ENCODE assay signal across 14 cellular contexts in the genomic region with DNA sequence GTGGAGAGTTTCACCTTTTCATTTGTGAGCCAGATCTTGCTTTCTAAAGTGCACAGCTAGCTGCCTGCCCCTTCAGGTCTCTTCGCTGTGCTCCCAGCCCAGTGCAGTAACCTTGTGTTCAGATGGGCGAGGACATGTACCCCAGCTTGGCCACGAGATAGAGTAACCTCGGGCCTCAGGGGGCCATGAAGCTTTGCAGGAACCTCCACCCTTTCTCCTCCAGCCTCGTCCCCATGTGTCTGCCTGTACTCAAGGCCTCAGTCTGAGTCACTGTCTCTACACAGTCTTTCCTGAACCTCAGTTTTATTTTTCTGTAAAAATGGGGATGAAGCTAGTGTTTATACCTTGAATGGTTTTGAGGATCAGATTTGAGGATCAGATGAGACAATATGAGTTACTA. TPM values are rescaled to one million over a fixed set of nuclear protein-coding genes. Genes with fewer than 3 reads are reported as not detected.
DNase-seq lines count a peak whose midpoint lies in the region; ATAC-seq and TF ChIP-seq lines count a peak whose summit lies in the region.
"Had no signal": no experiment of that assay in that cellular context is flagged by ENCODE, and none has a peak within 500 bp of the region (broad histone marks: within the 10 kb centered on the region; RNA-seq: fewer than 3 reads in every experiment).

No MANE protein-coding gene starts in this region.

- H3K27me3 ChIP-seq in H9 (ENCODE audit: insufficient read depth, low read length) (no peaks in the 10 kb centered on the region), breast epithelium (no peaks in the 10 kb centered on the region), layer of hippocampus (ENCODE audit: control insufficient read depth, insufficient read depth, low read length) (no peaks in the 10 kb centered on the region)

- H4K8ac ChIP-seq in H9 (replicated peaks; ENCODE audit: insufficient read length, low read depth, low read length) = no peak overlapping the region

- H3K18ac ChIP-seq in H9 (ENCODE audit: insufficient read length, low read depth, low read length) = no peak overlapping the region

- H3K23me2 ChIP-seq in H9 (ENCODE audit: insufficient read length, low read depth, low read length, poor library complexity, severe bottlenecking) = no peaks in the 10 kb centered on the region

- H3K14ac ChIP-seq in H9 (ENCODE audit: insufficient read depth, low read length) = no peak overlapping the region

- H2BK120ac ChIP-seq in H9 (ENCODE audit: low read depth, low read length, poor library complexity, severe bottlenecking) = no peak overlapping the region

- no peaks in the 10 kb centered on the region for H3K36me3 ChIP-seq in breast epithelium

- TF ChIP-seq CTCF in H9 (conservative IDR thresholded peaks at IDR 0.05) (no peak), breast epithelium (IDR thresholded peaks at IDR 0.05) (no peak)

- H3K56ac ChIP-seq in H9 (ENCODE audit: insufficient read length, low read depth, low read length) = no peak overlapping the region

- H3K4ac ChIP-seq in H9 (ENCODE audit: low read depth, low read length) = no peak overlapping the region

- no peak overlapping the region for H3K23ac ChIP-seq in H9 (ENCODE audit: insufficient read length, low read depth, low read length)

- H2BK12ac ChIP-seq in H9 (ENCODE audit: insufficient read length, low read depth, low read length) = no peak overlapping the region

- H2BK15ac ChIP-seq in H9 (ENCODE audit: low read depth, low read length) = no peak overlapping the region

- H3K4me3 Mint-ChIP-seq in H9 (no peak overlapping the region), immature natural killer cell (no peak overlapping the region)
- H3K4me3 Mint-ChIP-seq in stimulated activated naive B cell treated with anti-CD40 and anti-IgM and Interleukin-4, amounts not matched to agents 10 μg/mL and 1 μg/mL and 100 μg/mL, for 72 hours = no peak overlapping the region
- H3K4me3 Mint-ChIP-seq in activated T-cell treated with anti-CD3 and anti-CD28 coated beads, Interleukin-2, amount 50 U/mL, for 72 hours = no peak overlapping the region
- H3K4me3 Mint-ChIP-seq: CD4-positive, alpha-beta T cell had no signal

- H3K9ac ChIP-seq in H9 (ENCODE audit: extremely low read depth, insufficient read length, low read length) = no peak overlapping the region

- no peak overlapping the region for H4K91ac ChIP-seq in H9 (ENCODE audit: insufficient read length, low read depth, low read length)

- intact Hi-C loops in breast epithelium (cut with DNase I; ENCODE audit: low total_unique reads) = no loop called here

- DNase-seq in H9 (no peak), breast epithelium (ENCODE audit: low spot score in 2 of 2) (no peak), SKM-1 treated with dmso at 0.1 percent for 144 hours (lab: John Stamatoyannopoulos, UW; ENCODE audit: unreplicated experiment) (no peak), immature natural killer cell (no peak)
- DNase-seq in stimulated activated naive B cell treated with anti-CD40 and anti-IgM and Interleukin-4, amounts not matched to agents 10 μg/mL and 1 μg/mL and 100 μg/mL, for 72 hours = no peak
- no peak for DNase-seq in activated T-cell treated with anti-CD3 and anti-CD28 coated beads, Interleukin-2, amount 50 U/mL, for 72 hours
- DNase-seq: activated CD4-positive, CD25-positive, alpha-beta regulatory T cell treated with anti-CD3 and anti-CD28 coated beads, Interleukin-2, amount 50 U/mL, for 72 hours; activated naive CD4-positive, alpha-beta T cell; CD4-positive, alpha-beta T cell; KG1; left colon; NCI-H345 had no signal

- H3T11ph ChIP-seq in H9 (ENCODE audit: low read length) = no peak overlapping the region

- no peak overlapping the region for H3K27ac ChIP-seq in H9 (ENCODE audit: insufficient read length, low read depth, low read length)
- H3K27ac ChIP-seq in breast epithelium = peak overlapping the region; percentile 88 to 93
- H3K27ac ChIP-seq in layer of hippocampus (ENCODE audit: low read depth, low read length) = peak overlapping the region; percentile 63

- no peak overlapping the region for H2BK20ac ChIP-seq in H9 (ENCODE audit: low read depth, low read length, poor library complexity, severe bottlenecking)

- no peak overlapping the region for H3K4me3 ChIP-seq in breast epithelium

- H3K4me1 Mint-ChIP-seq in H9 (peaks cover 21 to 31% of the 10 kb centered on the region in 2 experiments; a peak in 3 of 4 replicates), immature natural killer cell (peaks cover 31 to 40% of the 10 kb centered on the region in 2 donors)
- H3K4me1 Mint-ChIP-seq in stimulated activated naive B cell treated with anti-CD40 and anti-IgM and Interleukin-4, amounts not matched to agents 10 μg/mL and 1 μg/mL and 100 μg/mL, for 72 hours = peaks cover 19 to 33% of the 10 kb centered on the region in 2 donors
- H3K4me1 Mint-ChIP-seq in activated T-cell treated with anti-CD3 and anti-CD28 coated beads, Interleukin-2, amount 50 U/mL, for 72 hours (ENCODE audit: low read depth) = peaks cover 21% of the 10 kb centered on the region

- H3K9me3 Mint-ChIP-seq in H9 = no peaks in the 10 kb centered on the region
- no peaks in the 10 kb centered on the region for H3K9me3 Mint-ChIP-seq in stimulated activated naive B cell treated with anti-CD40 and anti-IgM and Interleukin-4, amounts not matched to agents 10 μg/mL and 1 μg/mL and 100 μg/mL, for 72 hours
- H3K9me3 Mint-ChIP-seq in immature natural killer cell = no peaks in the 10 kb centered on the region
- H3K9me3 Mint-ChIP-seq in activated T-cell treated with anti-CD3 and anti-CD28 coated beads, Interleukin-2, amount 50 U/mL, for 72 hours = no peaks in the 10 kb centered on the region
- H3K9me3 Mint-ChIP-seq: CD4-positive, alpha-beta T cell had no signal

- H3K4me2 ChIP-seq in H9 (ENCODE audit: insufficient read depth, insufficient read length, low read length) = no peak overlapping the region

- H3K9me3 ChIP-seq in H9 (ENCODE audit: control insufficient read depth, low read depth, low read length) = no peaks in the 10 kb centered on the region
- H3K9me3 ChIP-seq in breast epithelium = no peaks in the 10 kb centered on the region

- peaks cover 0 to 2% (median 0%) of the 10 kb centered on the region in 3 experiments; a peak in 1 of 7 replicates for H3K36me3 Mint-ChIP-seq in H9 (ENCODE audit: insufficient read depth in 1 of 3, low read depth in 3 of 3)
- H3K36me3 Mint-ChIP-seq in stimulated activated naive B cell treated with anti-CD40 and anti-IgM and Interleukin-4, amounts not matched to agents 10 μg/mL and 1 μg/mL and 100 μg/mL, for 72 hours = peaks cover 12 to 17% of the 10 kb centered on the region in 2 donors
- H3K36me3 Mint-ChIP-seq in immature natural killer cell = peaks cover 0 to 5% (median 0%) of the 10 kb centered on the region in 3 donors
- no peaks in the 10 kb centered on the region for H3K36me3 Mint-ChIP-seq in activated T-cell treated with anti-CD3 and anti-CD28 coated beads, Interleukin-2, amount 50 U/mL, for 72 hours (ENCODE audit: insufficient read depth in 2 of 2)

- H2BK5ac ChIP-seq in H9 (ENCODE audit: insufficient read length, low read length) = no peak overlapping the region

- H3K27me3 Mint-ChIP-seq in H9 (ENCODE audit: low read depth) = no peaks in the 10 kb centered on the region
- no peaks in the 10 kb centered on the region for H3K27me3 Mint-ChIP-seq in stimulated activated naive B cell treated with anti-CD40 and anti-IgM and Interleukin-4, amounts not matched to agents 10 μg/mL and 1 μg/mL and 100 μg/mL, for 72 hours
- H3K27me3 Mint-ChIP-seq in immature natural killer cell (ENCODE audit: low read depth in 3 of 3) = peaks cover 0 to 3% (median 0%) of the 10 kb centered on the region in 3 donors
- no peaks in the 10 kb centered on the region for H3K27me3 Mint-ChIP-seq in activated T-cell treated with anti-CD3 and anti-CD28 coated beads, Interleukin-2, amount 50 U/mL, for 72 hours (ENCODE audit: low read depth)
- H3K27me3 Mint-ChIP-seq: CD4-positive, alpha-beta T cell had no signal

- H3K79me2 ChIP-seq in H9 (ENCODE audit: insufficient read depth, low read length) = no peaks in the 10 kb centered on the region

- H2AK5ac ChIP-seq in H9 (ENCODE audit: insufficient read length, low read length) = no peak overlapping the region

- WGBS in H9 (ENCODE audit: extremely low coverage, insufficient read length, low lambda C conversion rate) = no CpG with 5 or more reads among the region's 5 CpGs

- TF ChIP-seq POLR2A in breast epithelium (IDR thresholded peaks at IDR 0.05) = no peak

- H3K79me1 ChIP-seq in H9 (ENCODE audit: insufficient read depth, low read depth, low read length, poor library complexity, severe bottlenecking) = peaks cover 5% of the 10 kb centered on the region

- H3K27ac Mint-ChIP-seq in H9 (peak overlapping the region in 2 of 3 experiments; percentile 65 to 93; a peak in 4 of 7 replicates), immature natural killer cell (peak overlapping the region in 2 of 6 donors; percentile 31 to 50)
- peak overlapping the region; percentile 53 for H3K27ac Mint-ChIP-seq in stimulated activated naive B cell treated with anti-CD40 and anti-IgM and Interleukin-4, amounts not matched to agents 10 μg/mL and 1 μg/mL and 100 μg/mL, for 72 hours
- no peak overlapping the region for H3K27ac Mint-ChIP-seq in activated T-cell treated with anti-CD3 and anti-CD28 coated beads, Interleukin-2, amount 50 U/mL, for 72 hours
- H3K27ac Mint-ChIP-seq: CD4-positive, alpha-beta T cell had no signal

- no peak overlapping the region for H2AFZ ChIP-seq in H9 (ENCODE audit: low read length)

- no peak overlapping the region for H4K5ac ChIP-seq in H9 (ENCODE audit: insufficient read length, low read depth, low read length)

- peak in 1 of 2 donors; percentile 28 for ATAC-seq in stimulated activated naive B cell treated with anti-CD40 and anti-IgM and Interleukin-4, amounts not matched to agents 10 μg/mL and 1 μg/mL and 100 μg/mL, for 72 hours (replicated peaks)
- no peak for ATAC-seq in HG02840 (IDR thresholded peaks at IDR 0.05; ENCODE audit: low FRiP score, unreplicated experiment)
- ATAC-seq in activated T-cell treated with anti-CD3 and anti-CD28 coated beads, Interleukin-2, amount 50 U/mL, for 72 hours (replicated peaks in 1 of 2) = no peak
- ATAC-seq: left colon had no signal

- H3K4me1 ChIP-seq in H9 (ENCODE audit: insufficient read depth, low read length) (peaks cover 4% of the 10 kb centered on the region), breast epithelium (peaks cover 3 to 48% of the 10 kb centered on the region in 2 donors)

- no peaks in the 10 kb centered on the region for H4K20me1 ChIP-seq in H9 (ENCODE audit: control insufficient read depth, insufficient read depth, insufficient read length)

RNA-seq across cellular contexts. Expression of a gene that starts 37.9 kb away (rescaled TPM):
- total RNA-seq in H9 (2021) (74.2 and 77.0 TPM in 2 replicates), breast epithelium (100 to 1,000 TPM in 1 of 3 donors, 10 to 100 TPM in 2; 86.6 to 139 (median 95.2) TPM)
- 10 to 100 TPM; 40.7 to 61.9 (median 61.7) TPM for polyA plus RNA-seq in immature natural killer cell
- 10 to 100 TPM; 66.3 to 69.3 TPM for total RNA-seq in activated T-cell treated with anti-CD3 and anti-CD28 coated beads, Interleukin-2, amount 50 U/mL, for 72 hours
